ENCODE assay signal across 1 cellular context in the genomic region with DNA sequence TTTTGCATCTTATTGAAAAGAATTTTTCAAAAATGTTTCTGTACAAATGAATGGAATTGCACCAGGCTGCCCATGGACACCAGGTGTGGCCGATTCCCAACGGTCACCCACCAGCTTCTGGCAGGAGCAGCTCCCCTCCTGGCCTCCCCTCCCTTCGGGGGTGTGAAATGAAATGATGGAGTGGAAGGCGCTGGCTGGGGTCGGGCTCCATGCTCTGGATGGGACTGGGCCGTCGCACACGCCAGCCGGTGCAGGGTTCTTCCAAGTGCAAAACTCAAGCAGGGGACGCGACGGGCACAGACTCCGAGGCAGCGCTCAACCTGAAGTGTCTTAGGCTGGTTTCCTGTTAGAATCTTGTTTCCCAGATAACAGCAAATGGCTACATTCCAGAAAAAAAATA.
TF ChIP-seq lines count a peak whose summit lies in the region.

No MANE protein-coding gene starts in this region.

TF ChIP-seq in endothelial cell of umbilical vein, 7 proteins besides CTCF, POLR2A, EP300 and RAD21:
- no peak for TF ChIP-seq FOS (IDR thresholded peaks at IDR 0.05; ENCODE audit: borderline replicate concordance, insufficient read depth, low read length)
- no peak for TF ChIP-seq EZH2 (IDR thresholded peaks at IDR 0.05; ENCODE audit: borderline replicate concordance, low read depth, low read length, severe bottlenecking)
- no peak for TF ChIP-seq JUN (IDR thresholded peaks at IDR 0.05; ENCODE audit: borderline replicate concordance, insufficient read depth, insufficient read length, low read depth)
- no peak for TF ChIP-seq POLR2AphosphoS5 (IDR thresholded peaks at IDR 0.05; ENCODE audit: insufficient read depth, low read depth, low read length)
- TF ChIP-seq, protein P1, sequence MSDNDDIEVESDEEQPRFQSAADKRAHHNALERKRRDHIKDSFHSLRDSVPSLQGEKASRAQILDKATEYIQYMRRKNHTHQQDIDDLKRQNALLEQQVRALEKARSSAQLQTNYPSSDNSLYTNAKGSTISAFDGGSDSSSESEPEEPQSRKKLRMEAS (IDR thresholded peaks at IDR 0.05; ENCODE audit: insufficient read depth, insufficient read length) = no peak
- no peak for TF ChIP-seq MYC (IDR thresholded peaks at IDR 0.05; ENCODE audit: low read depth, low read length)
- no peak for TF ChIP-seq GATA2 (IDR thresholded peaks at IDR 0.05; ENCODE audit: insufficient read depth, insufficient read length, low read depth, low read length)
TF ChIP-seq in endothelial cell of umbilical vein: peak in this region for 0.
